16 cellular contexts compared by ENCODE assay signal in the genomic region with DNA sequence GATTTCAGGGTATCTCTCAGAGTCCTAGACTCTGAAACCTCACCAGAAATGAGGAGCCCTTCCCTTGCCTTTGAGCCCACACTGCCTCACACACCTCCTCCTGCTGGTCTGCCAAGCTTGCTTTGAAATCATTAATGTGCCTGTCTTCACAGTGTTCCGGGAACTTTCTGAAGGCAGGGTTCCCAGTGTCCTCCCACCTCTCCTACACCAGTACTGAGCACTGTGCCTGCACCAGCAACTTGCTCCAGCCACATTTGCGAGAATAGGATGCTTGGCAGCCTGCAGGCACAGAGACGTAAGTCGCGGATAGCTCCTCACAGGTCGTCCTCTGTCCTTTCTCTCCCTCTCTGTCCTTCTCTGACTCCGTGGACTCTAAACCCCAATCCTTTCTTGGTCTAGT.
DNase-seq lines count a peak whose midpoint lies in the region; FAIRE-seq and TF ChIP-seq lines count a peak whose summit lies in the region.
"Had no signal": no experiment of that assay in that cellular context is flagged by ENCODE, and none has a peak within 500 bp of the region (broad histone marks: within the 10 kb centered on the region; RNA-seq: fewer than 3 reads in every experiment).

No MANE protein-coding gene starts in this region.

- H3K27ac Mint-ChIP-seq in neural crest cell (ENCODE audit: unreplicated experiment) = peak overlapping the region; percentile 29
- H3K27ac Mint-ChIP-seq: CD4-positive, alpha-beta T cell had no signal

- no peak for TF ChIP-seq POLR2A in H1 (IDR thresholded peaks at IDR 0.05; ENCODE audit: control extremely low read depth in 1 of 2, low read depth in 2 of 2, low read length in 2 of 2)
- TF ChIP-seq POLR2A in GM12891 (IDR thresholded peaks at IDR 0.05; ENCODE audit: low read depth, low read length) = no peak

- H3K79me2 ChIP-seq in H1 (ENCODE audit: control insufficient read depth in 1 of 2, insufficient read depth in 2 of 2, low read length in 2 of 2) = no peaks in the 10 kb centered on the region

- WGBS in H1 (ENCODE audit: extremely low coverage in 1 of 2, insufficient coverage in 1 of 2, insufficient read length in 1 of 2, insufficient replicate concordance in 2 of 2, low coverage in 1 of 2, low lambda C conversion rate in 2 of 2, missing lambda C conversion rate in 1 of 2), 2 experiments = 96% methylated on average over 7 of the region's 7 CpGs; no CpG with 5 or more reads in 1 of the 2 experiments

- no peak overlapping the region for H3K4me3 Mint-ChIP-seq in neural crest cell
- H3K4me3 Mint-ChIP-seq: CD4-positive, alpha-beta T cell had no signal

- H3K18ac ChIP-seq in H1 (ENCODE audit: extremely low read depth, low read length) = no peak overlapping the region

- no peak overlapping the region for H3K27ac ChIP-seq in H1 (ENCODE audit: low read depth, low read length)
- H3K27ac ChIP-seq: HL-60 had no signal

- H4K91ac ChIP-seq in H1 (replicated peaks; ENCODE audit: insufficient read length, low read length) = no peak overlapping the region

- H3K4me1 Mint-ChIP-seq in neural crest cell = peaks cover 19% of the 10 kb centered on the region

- no peak overlapping the region for H4K8ac ChIP-seq in H1 (ENCODE audit: extremely low read depth, insufficient read depth, low read length)

- no peak overlapping the region for H4K5ac ChIP-seq in H1 (ENCODE audit: insufficient read length, low read depth, low read length)

- no peak for TF ChIP-seq EP300 in H1 (IDR thresholded peaks at IDR 0.05; ENCODE audit: borderline replicate concordance in 1 of 2, low read depth in 2 of 2, low read length in 2 of 2)

- H3K4me2 ChIP-seq in H1 (ENCODE audit: insufficient read depth in 1 of 2, low read depth in 2 of 2, low read length in 2 of 2) = no peak overlapping the region

- H3K9me3 ChIP-seq in H1 (ENCODE audit: insufficient read depth in 2 of 2, low read depth in 1 of 2, low read length in 1 of 2) = no peaks in the 10 kb centered on the region

- TF ChIP-seq CTCF in H1 (IDR thresholded peaks at IDR 0.05; ENCODE audit: control extremely low read depth in 1 of 3, insufficient read depth in 1 of 3, low read depth in 1 of 3, low read length in 3 of 3) (no peak), neural crest cell (conservative IDR thresholded peaks at IDR 0.05) (no peak)

- H2BK5ac ChIP-seq in H1 (ENCODE audit: low read depth, low read length) = no peak overlapping the region

- no peaks in the 10 kb centered on the region for H3K36me3 ChIP-seq in H1 (ENCODE audit: control insufficient read depth in 2 of 4, insufficient read depth in 4 of 4, low read length in 3 of 4)

- H2BK12ac ChIP-seq in H1 (ENCODE audit: low read depth, low read length) = no peak overlapping the region

- POLR2A ChIA-PET in H1 (lab: Charles Lee; ENCODE audit: partially characterized antibody) = interaction anchor here (0.9 kb wide), 1 partner anchor 84 kb away, joined by 3 read pairs; no protein-coding TSS in a partner anchor

- H3K4me3 ChIP-seq in H1 (ENCODE audit: extremely low read depth in 1 of 4, insufficient read depth in 2 of 4, low read depth in 3 of 4, low read length in 4 of 4) = no peak overlapping the region
- H3K4me3 ChIP-seq: K562 had no signal

- no peaks in the 10 kb centered on the region for H3K27me3 ChIP-seq in H1 (replicated peaks in 1 of 4; ENCODE audit: control insufficient read depth in 3 of 4, extremely low read depth in 1 of 4, insufficient read depth in 3 of 4, low read length in 3 of 4)

- no peaks in the 10 kb centered on the region for H3K9me3 Mint-ChIP-seq in neural crest cell

- H3K14ac ChIP-seq in H1 (ENCODE audit: insufficient read length) = no peak overlapping the region

- peak; percentile 41 for DNase-seq in Ammon's horn (ENCODE audit: low spot score)
- DNase-seq in H1 (ENCODE audit: low read depth in 1 of 2, low spot score in 2 of 2) = no peak
- no peak for DNase-seq in neural crest cell (ENCODE audit: low read depth, low spot score)
- peak; percentile 49 for DNase-seq in putamen (ENCODE audit: low spot score)
- DNase-seq in activated T-cell treated with anti-CD3 and anti-CD28 coated beads for 4 hours = no peak
- DNase-seq in retina = no peak
- no peak for DNase-seq in GM12891 (ENCODE audit: insufficient read length, low spot score)
- DNase-seq: 8988T; AML-193; C1 segment of cervical spinal cord; Calu3; CD4-positive, alpha-beta T cell; DMS 273 treated with DMSO at 0.1 percent for 48 hours; HCEC 1CT had no signal

- H3K4me1 ChIP-seq in H1 (replicated peaks in 1 of 4; ENCODE audit: control insufficient read depth in 3 of 4, insufficient read depth in 4 of 4, low read length in 3 of 4) = peaks cover 0 to 4% (median 2%) of the 10 kb centered on the region in 4 experiments; a peak in 2 of 7 replicates

- no peak for TF ChIP-seq RAD21 in H1 (IDR thresholded peaks at IDR 0.05 in 1 of 2, conservative IDR thresholded peaks at IDR 0.05 in 1 of 2; ENCODE audit: low read depth in 2 of 2, low read length in 2 of 2)

- no peak overlapping the region for H2BK120ac ChIP-seq in H1 (replicated peaks; ENCODE audit: low read depth, low read length)

- peak overlapping the region; percentile 9; the same call in 1 of the 2 replicates for H2AK5ac ChIP-seq in H1 (ENCODE audit: low read depth, low read length)

- H3K79me1 ChIP-seq in H1 (ENCODE audit: low read depth, low read length) = no peaks in the 10 kb centered on the region

- H4K20me1 ChIP-seq in H1 (replicated peaks in 1 of 2; ENCODE audit: control insufficient read depth in 1 of 2, insufficient read depth in 2 of 2, low read length in 2 of 2) = no peaks in the 10 kb centered on the region

- no peak overlapping the region for H3K56ac ChIP-seq in H1 (replicated peaks; ENCODE audit: insufficient read length, low read depth, low read length)

- H3K4ac ChIP-seq in H1 (replicated peaks; ENCODE audit: insufficient read length, low read depth, low read length) = no peak overlapping the region

- no peaks in the 10 kb centered on the region for H3K23me2 ChIP-seq in H1 (ENCODE audit: low read depth, low read length)

- no peaks in the 10 kb centered on the region for H3K36me3 Mint-ChIP-seq in neural crest cell (ENCODE audit: low read depth)

- no peak overlapping the region for H2AFZ ChIP-seq in H1 (ENCODE audit: low read length)

- CTCF ChIA-PET in H1 (lab: Charles Lee; ENCODE audit: partially characterized antibody) = interaction anchor here (0.6 to 8.3 kb wide), 18 partner anchors 10 to 1098 kb away, joined by 3 to 108 read pairs (median 4); no protein-coding TSS in a partner anchor

- 0 out of 2 replicates have a peak overlapping the region, but pooled peaks have one; percentile 47 for H2BK15ac ChIP-seq in H1 (ENCODE audit: low read length)

- H3K9ac ChIP-seq in H1 (replicated peaks in 1 of 4; ENCODE audit: extremely low read depth in 1 of 4, low read depth in 3 of 4, low read length in 3 of 4) = no peak overlapping the region; a peak in 1 of 7 replicates

- FAIRE-seq in H1 (lab: Jason Lieb, UNC) (no peak), GM12891 (lab: Jason Lieb, UNC) (no peak)
- FAIRE-seq: K562 had no signal

- H3K23ac ChIP-seq in H1 (ENCODE audit: insufficient read length) = no peak overlapping the region

- peaks cover 24% of the 10 kb centered on the region for H3K27me3 Mint-ChIP-seq in neural crest cell (ENCODE audit: low read depth)
- H3K27me3 Mint-ChIP-seq: CD4-positive, alpha-beta T cell had no signal

- no peak overlapping the region for H2BK20ac ChIP-seq in H1 (ENCODE audit: low read length)

TF ChIP-seq in H1, 55 proteins besides CTCF, POLR2A, EP300 and RAD21:
- TF ChIP-seq SRF (IDR thresholded peaks at IDR 0.05; ENCODE audit: low read depth, low read length) (no peak), BRCA1 (IDR thresholded peaks at IDR 0.05; ENCODE audit: low read depth, low read length) (no peak), BCL11A (IDR thresholded peaks at IDR 0.05; ENCODE audit: low read depth in 2 of 2, low read length in 2 of 2) (no peak), RBBP5 (IDR thresholded peaks at IDR 0.05; ENCODE audit: borderline replicate concordance, low read depth, low read length) (no peak)
TF ChIP-seq in H1: peak in this region for 0.

TF ChIP-seq in GM12891, 5 proteins besides CTCF, POLR2A, EP300 and RAD21:
- no peak for TF ChIP-seq TAF1 (IDR thresholded peaks at IDR 0.05; ENCODE audit: low read depth, low read length)
- TF ChIP-seq POU2F2 (IDR thresholded peaks at IDR 0.05; ENCODE audit: low read depth, low read length) = no peak
- TF ChIP-seq SPI1 (IDR thresholded peaks at IDR 0.05; ENCODE audit: low read depth, low read length) = no peak
- TF ChIP-seq PAX5 (IDR thresholded peaks at IDR 0.05; ENCODE audit: insufficient read depth, low read length, severe bottlenecking) = no peak
TF ChIP-seq in GM12891: peak in this region for 0.

Comparison
In these comparisons a context has a peak if more than half of its experiments do, and no peak if none do; other contexts are left out.
1. DNase-seq: peak in Ammon's horn (single experiment) and putamen (single experiment); none in H1 (0 of 2), neural crest cell (single experiment), activated T-cell treated with anti-CD3 and anti-CD28 coated beads for 4 hours (single experiment), retina (single experiment) and GM12891 (single experiment).